In genomic region chr18:64615047-64615446, GRCh38 we compare ENCODE assay signal across 27 cellular contexts.
"Had no signal": no experiment of that assay in that cellular context is flagged by ENCODE, and none has a peak within 500 bp of the region (broad histone marks: within the 10 kb centered on the region; RNA-seq: fewer than 3 reads in every experiment).

No MANE protein-coding gene starts in this region.

- H3K36me3 ChIP-seq: colonic mucosa, esophagus squamous epithelium, gastrocnemius medialis, heart left ventricle, left lung, lower lobe of right lung had no signal

- H3K4me3 ChIP-seq: colonic mucosa, esophagus squamous epithelium, gastrocnemius medialis, heart left ventricle, hepatocyte, left lung, lower lobe of right lung had no signal

- H3K4me1 Mint-ChIP-seq: endodermal cell; immature natural killer cell; naive thymus-derived CD4-positive, alpha-beta T cell had no signal

- ATAC-seq: effector memory CD8-positive, alpha-beta T cell; esophagus mucosa; gastrocnemius medialis; heart left ventricle; left colon; left lung; left ventricle myocardium superior; lower lobe of right lung; naive thymus-derived CD4-positive, alpha-beta T cell had no signal

- H3K36me3 Mint-ChIP-seq: naive thymus-derived CD4-positive, alpha-beta T cell had no signal

- H3K9me3 ChIP-seq: colonic mucosa, esophagus squamous epithelium, gastrocnemius medialis, heart left ventricle, left lung, lower lobe of right lung had no signal

- H2AFZ ChIP-seq: hepatocyte had no signal

- DNase-seq: colonic mucosa; cortex of kidney; effector CD8-positive, alpha-beta T cell; effector memory CD8-positive, alpha-beta T cell; endodermal cell; erythroblast; esophagus squamous epithelium; foreskin fibroblast; foreskin melanocyte; gastrocnemius medialis; heart left ventricle; hypothalamus; immature natural killer cell; islet precursor cell; kidney; left colon; left lung; left ventricle myocardium superior; lower lobe of right lung; mesenchymal stem cell; midbrain; naive thymus-derived CD4-positive, alpha-beta T cell had no signal

- H3K27ac Mint-ChIP-seq: dendritic cell treated with granulocyte-macrophage colony-stimulating factor and Interleukin-4, amounts not matched to agents 40 ng/mL and 50 ng/mL, for 4 days; effector memory CD8-positive, alpha-beta T cell; endodermal cell; immature natural killer cell; naive thymus-derived CD4-positive, alpha-beta T cell had no signal

- FAIRE-seq: endometrium, kidney had no signal

- H3K4me2 ChIP-seq: hepatocyte had no signal

- H3K4me1 ChIP-seq: colonic mucosa, esophagus squamous epithelium, gastrocnemius medialis, heart left ventricle, left lung, lower lobe of right lung had no signal

- H3K79me2 ChIP-seq: hepatocyte had no signal

- H3K27me3 Mint-ChIP-seq: dendritic cell treated with granulocyte-macrophage colony-stimulating factor and Interleukin-4, amounts not matched to agents 40 ng/mL and 50 ng/mL, for 4 days; effector memory CD8-positive, alpha-beta T cell; naive thymus-derived CD4-positive, alpha-beta T cell had no signal

- H3K4me3 Mint-ChIP-seq: dendritic cell treated with granulocyte-macrophage colony-stimulating factor and Interleukin-4, amounts not matched to agents 40 ng/mL and 50 ng/mL, for 4 days; effector memory CD8-positive, alpha-beta T cell; endodermal cell; immature natural killer cell; naive thymus-derived CD4-positive, alpha-beta T cell had no signal

- H3K27me3 ChIP-seq: colonic mucosa, esophagus squamous epithelium, gastrocnemius medialis, heart left ventricle, hepatocyte, left lung had no signal

- H3K27ac ChIP-seq: colonic mucosa, epithelial cell of prostate, esophagus squamous epithelium, gastrocnemius medialis, heart left ventricle, hepatocyte, left lung, lower lobe of right lung had no signal
